ENCODE assay signal across 25 cellular contexts in the genomic region with DNA sequence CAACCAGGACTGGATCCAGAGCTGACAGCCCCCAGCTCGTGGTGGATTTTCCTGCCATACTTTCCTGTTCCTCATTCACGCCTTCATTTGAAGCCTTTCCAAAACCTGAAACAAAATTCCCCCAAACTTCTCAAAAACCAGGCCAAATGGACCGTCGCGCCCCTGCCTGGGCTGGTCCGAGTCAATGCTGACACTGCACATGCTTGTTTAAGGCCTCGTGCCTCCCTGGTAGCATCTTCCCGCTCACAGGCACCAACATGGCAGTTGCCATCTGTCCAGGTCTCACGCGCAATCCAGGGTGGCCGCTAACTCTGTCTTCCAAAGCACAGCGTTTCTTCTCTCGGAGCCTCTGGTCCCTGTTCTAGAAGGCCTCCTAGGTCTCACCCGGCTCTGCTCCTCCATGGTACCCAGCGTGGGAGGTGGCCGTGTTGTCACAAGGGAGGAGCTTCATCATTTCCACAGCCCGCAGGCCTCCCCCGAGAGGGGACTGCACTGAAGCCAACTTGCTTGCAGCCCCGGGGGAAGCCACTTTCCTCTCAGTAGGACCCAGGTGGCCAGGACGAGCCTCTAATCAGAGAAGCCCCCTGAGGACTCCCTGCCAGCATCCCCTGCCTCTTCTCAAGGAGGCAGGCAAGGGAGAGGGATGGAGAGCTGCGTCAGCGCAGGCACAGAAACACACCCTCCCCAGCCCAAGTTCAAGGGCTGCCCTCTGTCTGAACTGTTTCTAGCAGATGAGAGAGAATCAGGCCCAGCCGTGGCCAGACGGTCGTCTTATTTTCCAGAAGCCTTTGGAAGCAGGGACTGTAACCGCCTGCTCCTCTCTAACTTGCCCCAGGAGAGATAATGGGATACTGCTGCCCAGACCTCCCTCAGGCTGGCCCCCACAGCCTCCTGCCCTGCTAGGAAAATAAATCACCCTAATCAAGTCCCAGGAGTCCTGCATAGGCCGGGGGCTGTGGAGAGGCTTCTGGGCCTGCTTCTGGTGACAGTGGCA.
DNase-seq lines count a peak whose midpoint lies in the region; ATAC-seq and TF ChIP-seq lines count a peak whose summit lies in the region.
"Had no signal": no experiment of that assay in that cellular context is flagged by ENCODE, and none has a peak within 500 bp of the region (broad histone marks: within the 10 kb centered on the region; RNA-seq: fewer than 3 reads in every experiment).

No MANE protein-coding gene starts in this region.

- H3K27ac ChIP-seq in heart left ventricle (no peak overlapping the region), aorta (ENCODE audit: low read depth in 1 of 2, low read length in 2 of 2) (no peak overlapping the region)
- H3K27ac ChIP-seq: ascending aorta, GM23248, tibial nerve had no signal

- H3K4me3 ChIP-seq in heart left ventricle = no peak overlapping the region
- H3K4me3 ChIP-seq in NT2/D1 (ENCODE audit: insufficient read length, low read depth) = no peak overlapping the region
- no peak overlapping the region for H3K4me3 ChIP-seq in aorta (ENCODE audit: low read length in 2 of 2)
- H3K4me3 ChIP-seq: ascending aorta, GM23248, lung, tibial nerve had no signal

- peaks cover 51% of the 10 kb centered on the region for H3K27me3 Mint-ChIP-seq in nephron (ENCODE audit: low read depth)
- H3K27me3 Mint-ChIP-seq: activated CD4-positive, alpha-beta T cell treated with anti-CD3 and anti-CD28 coated beads for 36 hours; T-cell had no signal

- H3K36me3 Mint-ChIP-seq in nephron (ENCODE audit: low read depth) = no peaks in the 10 kb centered on the region
- H3K36me3 Mint-ChIP-seq: activated naive CD4-positive, alpha-beta T cell treated with anti-CD3 and anti-CD28 coated beads, Interleukin-2, amount 50 U/mL, for 72 hours; T-cell had no signal

- H3K27me3 ChIP-seq in heart left ventricle = no peaks in the 10 kb centered on the region
- H3K27me3 ChIP-seq in NT2/D1 (ENCODE audit: insufficient read depth, insufficient read length) = peaks cover 2% of the 10 kb centered on the region
- no peaks in the 10 kb centered on the region for H3K27me3 ChIP-seq in aorta (ENCODE audit: control insufficient read depth in 1 of 2, insufficient read depth in 2 of 2, low read length in 1 of 2)
- H3K27me3 ChIP-seq: ascending aorta, tibial nerve had no signal

- WGBS in heart left ventricle, 4 donors = 86 to 89% (median 87%) methylated on average over 23 to 27 of the region's 27 CpGs
- 92 to 94% methylated on average over 27 of the region's 27 CpGs for WGBS in aorta, 2 donors

- no peak for TF ChIP-seq POLR2A in heart left ventricle (IDR thresholded peaks at IDR 0.05)

- intact Hi-C loops in left cardiac atrium (cut with DNase I) = no loop called here
- intact Hi-C loops in heart left ventricle (cut with DNase I) = no loop called here
- intact Hi-C loops in aorta (cut with DNase I) = no loop called here

- H3K4me1 ChIP-seq in heart left ventricle (peaks cover 0 to 23% (median 0%) of the 10 kb centered on the region in 12 donors), NT2/D1 (ENCODE audit: insufficient read depth, insufficient read length) (peaks cover 22% of the 10 kb centered on the region), aorta (ENCODE audit: control insufficient read depth in 1 of 2, insufficient read depth in 2 of 2, low read length in 2 of 2) (no peaks in the 10 kb centered on the region)
- H3K4me1 ChIP-seq: ascending aorta had no signal

- H3K9me3 ChIP-seq in heart left ventricle = no peaks in the 10 kb centered on the region
- H3K9me3 ChIP-seq in NT2/D1 (ENCODE audit: insufficient read depth, low read length) = no peaks in the 10 kb centered on the region
- H3K9me3 ChIP-seq in aorta (ENCODE audit: control insufficient read depth, low read length) = no peaks in the 10 kb centered on the region
- H3K9me3 ChIP-seq: ascending aorta, tibial nerve had no signal

- H3K9ac ChIP-seq in NT2/D1 (ENCODE audit: insufficient read length, low read depth) = peak overlapping the region; percentile 5
- H3K9ac ChIP-seq: GM23248 had no signal

- H3K27ac Mint-ChIP-seq in nephron = peak overlapping the region; percentile 25 to 61 (median 60)
- H3K27ac Mint-ChIP-seq: activated CD4-positive, alpha-beta T cell treated with anti-CD3 and anti-CD28 coated beads for 36 hours; activated naive CD4-positive, alpha-beta T cell treated with anti-CD3 and anti-CD28 coated beads, Interleukin-2, amount 50 U/mL, for 72 hours; T-cell had no signal

- no peaks in the 10 kb centered on the region for H3K9me3 Mint-ChIP-seq in nephron
- H3K9me3 Mint-ChIP-seq: activated naive CD4-positive, alpha-beta T cell treated with anti-CD3 and anti-CD28 coated beads, Interleukin-2, amount 50 U/mL, for 72 hours; stimulated activated naive CD8-positive, alpha-beta T cell treated with anti-CD3 and anti-CD28 coated beads, Interleukin-15, Interleukin-2, amounts not matched to agents 100 ng/mL and 50 ng/mL, for 24 hours; T-cell had no signal

- TF ChIP-seq CTCF in heart left ventricle (IDR thresholded peaks at IDR 0.05) (no peak), nephron (IDR thresholded peaks at IDR 0.05; ENCODE audit: unreplicated experiment in 3 of 3) (no peak)

- peak; percentile 11 to 21 for ATAC-seq in left cardiac atrium
- no peak for ATAC-seq in heart left ventricle
- peak; percentile 39 for ATAC-seq in aorta (ENCODE audit: low FRiP score)
- ATAC-seq: activated CD4-positive, alpha-beta T cell treated with anti-CD3 and anti-CD28 coated beads for 36 hours; activated naive CD4-positive, alpha-beta T cell treated with anti-CD3 and anti-CD28 coated beads, Interleukin-2, amount 50 U/mL, for 72 hours had no signal

- peaks cover 45% of the 10 kb centered on the region for H3K4me1 Mint-ChIP-seq in nephron

- peak overlapping the region in 1 of 3 experiments; percentile 40 for H3K4me3 Mint-ChIP-seq in nephron
- H3K4me3 Mint-ChIP-seq: activated CD4-positive, alpha-beta T cell treated with anti-CD3 and anti-CD28 coated beads for 36 hours; stimulated activated naive CD8-positive, alpha-beta T cell treated with anti-CD3 and anti-CD28 coated beads, Interleukin-15, Interleukin-2, amounts not matched to agents 100 ng/mL and 50 ng/mL, for 24 hours; T-cell had no signal

- DNase-seq in left cardiac atrium (no peak), heart left ventricle (no peak), NT2/D1 (ENCODE audit: low read depth, low spot score) (no peak), aorta (peak in 1 of 2 donors; percentile 65), HK-2 (ENCODE audit: unreplicated experiment) (no peak), dedifferentiated amniotic fluid mesenchymal stem cell (ENCODE audit: extremely low spot score) (no peak), MV-4-11 (lab: John Stamatoyannopoulos, UW) (no peak)
- DNase-seq: activated CD4-positive, alpha-beta T cell treated with anti-CD3 and anti-CD28 coated beads for 36 hours; cerebellar nuclear complex; effector CD4-positive, alpha-beta T cell; erythroblast; foreskin fibroblast; GM23248; hippocampal formation; NCI-H1092; nucleus accumbens; SHP77; stimulated activated CD4-positive, alpha-beta T cell treated with anti-CD3 and anti-CD28 coated beads, Interleukin-4, amount 100 ng/mL, for 4 hours; T-cell had no signal

- H3K36me3 ChIP-seq in heart left ventricle (no peaks in the 10 kb centered on the region), NT2/D1 (ENCODE audit: insufficient read depth, insufficient read length, low read length) (no peaks in the 10 kb centered on the region), aorta (ENCODE audit: control insufficient read depth in 1 of 2, insufficient read depth in 2 of 2, low read length in 1 of 2) (no peaks in the 10 kb centered on the region)
- H3K36me3 ChIP-seq: ascending aorta, tibial nerve had no signal

Comparison
In these comparisons a context has a peak if more than half of its experiments do, and no peak if none do; other contexts are left out.
1. ATAC-seq: peak in left cardiac atrium (2 of 2) and aorta (single experiment); none in heart left ventricle (0 of 4).